8 cellular contexts compared by ENCODE assay signal in the genomic region with DNA sequence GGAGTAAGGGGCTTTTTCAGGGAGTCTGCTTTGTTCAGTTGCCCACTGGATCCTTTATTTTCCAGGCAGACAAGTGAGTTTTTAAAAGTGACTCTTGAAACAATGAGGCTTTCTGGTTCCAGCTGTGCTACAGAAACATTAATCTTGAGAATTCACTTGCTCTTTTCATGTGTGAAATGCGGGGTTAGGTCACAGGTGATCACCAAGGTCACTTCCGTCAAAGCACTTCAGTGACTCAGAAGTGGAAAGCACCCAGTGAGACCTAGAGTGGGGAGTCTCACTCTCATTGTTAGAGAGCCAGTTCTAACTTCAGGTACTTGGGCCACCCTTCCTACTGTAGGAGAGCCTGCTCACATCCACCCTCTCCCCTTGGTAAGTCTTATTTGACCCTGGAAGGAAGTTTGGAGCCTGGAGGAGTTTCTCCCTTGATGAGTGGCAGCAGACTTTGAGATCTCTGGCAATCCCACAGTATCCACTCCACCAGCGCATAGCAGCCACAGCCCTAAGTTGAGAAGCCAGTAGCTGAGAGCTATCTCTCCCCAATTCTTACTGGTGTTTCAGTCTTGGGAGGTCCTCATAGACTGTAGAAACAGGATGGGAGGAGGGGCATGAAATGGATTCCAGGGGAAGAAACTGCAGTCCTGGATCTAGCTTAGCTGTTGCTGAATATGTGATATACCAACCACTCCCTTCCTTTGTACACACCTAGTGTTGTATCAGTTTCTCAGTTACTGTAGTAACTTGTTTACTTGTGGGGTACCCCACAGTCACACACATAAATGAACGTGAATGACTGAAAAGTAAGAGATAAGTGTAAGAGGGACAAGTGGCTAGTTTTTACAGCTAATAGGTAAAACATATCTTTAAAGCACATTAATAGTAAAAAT. TPM values are rescaled to one million over a fixed set of nuclear protein-coding genes. Genes with fewer than 3 reads are reported as not detected.
A peak's percentile ranks its signal among the peaks of the same experiment; 100 is the strongest.
DNase-seq lines count a peak whose midpoint lies in the region; ATAC-seq and TF ChIP-seq lines count a peak whose summit lies in the region.

No MANE protein-coding gene starts in this region.

- TF ChIP-seq CTCF in chondrocyte (IDR thresholded peaks at IDR 0.05) (no peak), A673 (conservative IDR thresholded peaks at IDR 0.05; ENCODE audit: low read depth, low read length) (no peak)

- no peaks in the 10 kb centered on the region for H3K9me3 ChIP-seq in A673 (ENCODE audit: low read depth, low read length, poor library complexity, severe bottlenecking)

- no peaks in the 10 kb centered on the region for H3K9me3 Mint-ChIP-seq in natural killer cell treated with Interleukin-12 subunit alpha and Interleukin-12 subunit beta and Interleukin-15 and Interleukin-18, amount 100 ng/mL, for 72 hours
- peaks cover 4% of the 10 kb centered on the region for H3K9me3 Mint-ChIP-seq in chondrocyte (ENCODE audit: low read depth)

- no peak overlapping the region for H3K4me3 Mint-ChIP-seq in natural killer cell treated with Interleukin-12 subunit alpha and Interleukin-12 subunit beta and Interleukin-15 and Interleukin-18, amount 100 ng/mL, for 72 hours
- H3K4me3 Mint-ChIP-seq in chondrocyte (ENCODE audit: unreplicated experiment), result no peak overlapping the region

- H3K27ac Mint-ChIP-seq in natural killer cell treated with Interleukin-12 subunit alpha and Interleukin-12 subunit beta and Interleukin-15 and Interleukin-18, amount 100 ng/mL, for 72 hours, result no peak overlapping the region
- H3K27ac Mint-ChIP-seq in chondrocyte (ENCODE audit: unreplicated experiment), result no peak overlapping the region

- peaks cover 69% of the 10 kb centered on the region for H3K27me3 ChIP-seq in A673 (replicated peaks; ENCODE audit: insufficient read depth, low read depth, low read length, poor library complexity)

- no TSS peak for BruUV-seq in A673 (replicated peaks; lab: Mats Ljungman, UMichigan)

- H3K27ac ChIP-seq in A673 (ENCODE audit: low read depth, low read length, poor library complexity, severe bottlenecking), result no peak overlapping the region

- H3K36me3 ChIP-seq in A673 (ENCODE audit: insufficient read depth, low read length, poor library complexity, severe bottlenecking), result no peaks in the 10 kb centered on the region

- peaks cover 4 to 10% of the 10 kb centered on the region in 2 donors for H3K4me1 Mint-ChIP-seq in natural killer cell treated with Interleukin-12 subunit alpha and Interleukin-12 subunit beta and Interleukin-15 and Interleukin-18, amount 100 ng/mL, for 72 hours (ENCODE audit: low read depth in 2 of 2)
- peaks cover 13% of the 10 kb centered on the region for H3K4me1 Mint-ChIP-seq in chondrocyte (ENCODE audit: low read depth)

- peak; percentile 95 for ATAC-seq in HG02981 (IDR thresholded peaks at IDR 0.05; ENCODE audit: unreplicated experiment)
- peak; percentile 52 to 80 for ATAC-seq in natural killer cell treated with Interleukin-12 subunit alpha and Interleukin-12 subunit beta and Interleukin-15 and Interleukin-18, amount 100 ng/mL, for 72 hours

- peaks cover 11% of the 10 kb centered on the region for H3K36me3 Mint-ChIP-seq in natural killer cell treated with Interleukin-12 subunit alpha and Interleukin-12 subunit beta and Interleukin-15 and Interleukin-18, amount 100 ng/mL, for 72 hours
- H3K36me3 Mint-ChIP-seq in chondrocyte (ENCODE audit: low read depth), result peaks cover 2% of the 10 kb centered on the region

- POLR2A ChIA-PET in A673 (lab: Charles Lee; ENCODE audit: low non-redundant PET), result no interaction called here

- CTCF ChIA-PET in A673 (lab: Charles Lee), result no interaction called here

- intact Hi-C loops in A673 (cut with micrococcal nuclease; ENCODE audit: unreplicated experiment), result no loop called here

- no peak overlapping the region for H3K4me3 ChIP-seq in A673 (ENCODE audit: low read depth, low read length, poor library complexity, severe bottlenecking)

- DNase-seq in GM19238 (ENCODE audit: insufficient read length, low spot score) (peak; percentile 60), chondrocyte (ENCODE audit: low spot score) (no peak), NCI-H2171 (lab: John Stamatoyannopoulos, UW) (no peak), A673 (ENCODE audit: low spot score) (no peak), SKM-1 treated with dmso at 0.1 percent for 144 hours (lab: John Stamatoyannopoulos, UW; ENCODE audit: unreplicated experiment) (no peak)
- peak; percentile 16 for DNase-seq in activated CD4-positive, alpha-beta T cell treated with anti-CD3 and anti-CD28 coated beads, Interleukin-2, amount 50 U/mL, for 1 hour
- DNase-seq in natural killer cell treated with Interleukin-12 subunit alpha and Interleukin-12 subunit beta and Interleukin-15 and Interleukin-18, amount 100 ng/mL, for 72 hours (ENCODE audit: low spot score), result no peak

- H3K27me3 Mint-ChIP-seq in natural killer cell treated with Interleukin-12 subunit alpha and Interleukin-12 subunit beta and Interleukin-15 and Interleukin-18, amount 100 ng/mL, for 72 hours, result peaks cover 44 to 77% of the 10 kb centered on the region in 2 donors
- H3K27me3 Mint-ChIP-seq in chondrocyte (ENCODE audit: low read depth), result peaks cover 43% of the 10 kb centered on the region

- no peaks in the 10 kb centered on the region for H3K4me1 ChIP-seq in A673 (ENCODE audit: insufficient read depth, low read length, poor library complexity, severe bottlenecking)

RNA-seq across cellular contexts. Expression of gene TACSTD2, which starts 3.1 kb away (rescaled TPM):
- not detected for total RNA-seq in natural killer cell treated with Interleukin-12 subunit alpha and Interleukin-12 subunit beta and Interleukin-15 and Interleukin-18, amount 100 ng/mL, for 72 hours
- total RNA-seq in chondrocyte, result 0.22 to 0.33 TPM (median 0.30 TPM) in 3 replicates
- total RNA-seq in A673 (2021), result not detected in 2 replicates

RNA-seq across cellular contexts. Expression of gene OMA1, which starts 27.4 kb away (rescaled TPM):
- 10 to 100 TPM in 1 of 2 donors, 1 to 10 TPM in 1; 8.7 to 25.9 TPM for total RNA-seq in natural killer cell treated with Interleukin-12 subunit alpha and Interleukin-12 subunit beta and Interleukin-15 and Interleukin-18, amount 100 ng/mL, for 72 hours
- 8.9 to 9.3 TPM (median 9.0 TPM) in 3 replicates for total RNA-seq in chondrocyte
- 11.9 and 14.6 TPM in 2 replicates for total RNA-seq in A673 (2021)

Comparison
In these comparisons a context has a peak if more than half of its experiments do, and no peak if none do; other contexts are left out.
1. DNase-seq: peak in GM19238 (single experiment) and activated CD4-positive, alpha-beta T cell treated with anti-CD3 and anti-CD28 coated beads, Interleukin-2, amount 50 U/mL, for 1 hour (single experiment); none in natural killer cell treated with Interleukin-12 subunit alpha and Interleukin-12 subunit beta and Interleukin-15 and Interleukin-18, amount 100 ng/mL, for 72 hours (single experiment), chondrocyte (single experiment), NCI-H2171 (single experiment), A673 (single experiment) and SKM-1 treated with dmso at 0.1 percent for 144 hours (single experiment).